Comparison of ENCODE assay signal across 1 cellular context in the genomic region with DNA sequence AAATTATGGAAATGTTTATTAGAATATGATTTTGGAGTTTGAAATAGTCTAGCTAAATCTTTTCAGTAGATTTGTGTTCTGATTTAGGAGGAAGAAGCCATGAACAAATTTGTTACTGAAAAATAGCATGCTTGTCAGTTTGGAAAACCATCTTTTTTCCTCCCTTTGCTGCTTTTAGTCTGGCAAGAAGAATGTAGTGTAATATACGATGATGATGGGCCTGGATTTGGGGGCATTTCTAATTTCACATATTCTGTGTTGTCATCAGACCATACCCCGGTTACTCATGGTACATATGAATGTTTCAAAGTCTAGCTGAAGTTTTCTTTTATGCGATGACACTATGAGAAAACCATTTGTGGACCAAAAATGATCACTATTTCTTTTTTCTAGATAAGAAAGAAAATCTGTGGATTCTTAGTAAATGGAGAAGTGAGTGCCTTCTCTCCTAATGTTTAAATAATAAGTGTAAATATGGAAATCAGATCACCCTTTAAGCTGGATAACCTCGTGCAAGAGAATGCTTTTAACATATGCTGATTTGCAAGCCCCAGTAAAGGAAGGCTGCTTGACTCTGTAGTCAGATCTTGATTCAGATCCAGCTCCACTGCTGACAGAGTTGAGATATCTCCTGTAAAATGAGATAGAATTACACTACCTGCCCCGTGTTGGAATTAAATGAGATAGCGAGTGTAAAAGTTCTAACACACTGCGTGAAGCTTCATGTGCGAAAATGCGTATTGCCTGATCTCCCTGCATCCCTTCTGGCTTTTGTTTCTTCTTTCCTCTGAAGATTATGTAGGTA.
TF ChIP-seq lines count a peak whose summit lies in the region.

No MANE protein-coding gene starts in this region.

TF ChIP-seq in GM23338, 12 proteins besides CTCF, POLR2A, EP300 and RAD21:
- TF ChIP-seq, protein P1, sequence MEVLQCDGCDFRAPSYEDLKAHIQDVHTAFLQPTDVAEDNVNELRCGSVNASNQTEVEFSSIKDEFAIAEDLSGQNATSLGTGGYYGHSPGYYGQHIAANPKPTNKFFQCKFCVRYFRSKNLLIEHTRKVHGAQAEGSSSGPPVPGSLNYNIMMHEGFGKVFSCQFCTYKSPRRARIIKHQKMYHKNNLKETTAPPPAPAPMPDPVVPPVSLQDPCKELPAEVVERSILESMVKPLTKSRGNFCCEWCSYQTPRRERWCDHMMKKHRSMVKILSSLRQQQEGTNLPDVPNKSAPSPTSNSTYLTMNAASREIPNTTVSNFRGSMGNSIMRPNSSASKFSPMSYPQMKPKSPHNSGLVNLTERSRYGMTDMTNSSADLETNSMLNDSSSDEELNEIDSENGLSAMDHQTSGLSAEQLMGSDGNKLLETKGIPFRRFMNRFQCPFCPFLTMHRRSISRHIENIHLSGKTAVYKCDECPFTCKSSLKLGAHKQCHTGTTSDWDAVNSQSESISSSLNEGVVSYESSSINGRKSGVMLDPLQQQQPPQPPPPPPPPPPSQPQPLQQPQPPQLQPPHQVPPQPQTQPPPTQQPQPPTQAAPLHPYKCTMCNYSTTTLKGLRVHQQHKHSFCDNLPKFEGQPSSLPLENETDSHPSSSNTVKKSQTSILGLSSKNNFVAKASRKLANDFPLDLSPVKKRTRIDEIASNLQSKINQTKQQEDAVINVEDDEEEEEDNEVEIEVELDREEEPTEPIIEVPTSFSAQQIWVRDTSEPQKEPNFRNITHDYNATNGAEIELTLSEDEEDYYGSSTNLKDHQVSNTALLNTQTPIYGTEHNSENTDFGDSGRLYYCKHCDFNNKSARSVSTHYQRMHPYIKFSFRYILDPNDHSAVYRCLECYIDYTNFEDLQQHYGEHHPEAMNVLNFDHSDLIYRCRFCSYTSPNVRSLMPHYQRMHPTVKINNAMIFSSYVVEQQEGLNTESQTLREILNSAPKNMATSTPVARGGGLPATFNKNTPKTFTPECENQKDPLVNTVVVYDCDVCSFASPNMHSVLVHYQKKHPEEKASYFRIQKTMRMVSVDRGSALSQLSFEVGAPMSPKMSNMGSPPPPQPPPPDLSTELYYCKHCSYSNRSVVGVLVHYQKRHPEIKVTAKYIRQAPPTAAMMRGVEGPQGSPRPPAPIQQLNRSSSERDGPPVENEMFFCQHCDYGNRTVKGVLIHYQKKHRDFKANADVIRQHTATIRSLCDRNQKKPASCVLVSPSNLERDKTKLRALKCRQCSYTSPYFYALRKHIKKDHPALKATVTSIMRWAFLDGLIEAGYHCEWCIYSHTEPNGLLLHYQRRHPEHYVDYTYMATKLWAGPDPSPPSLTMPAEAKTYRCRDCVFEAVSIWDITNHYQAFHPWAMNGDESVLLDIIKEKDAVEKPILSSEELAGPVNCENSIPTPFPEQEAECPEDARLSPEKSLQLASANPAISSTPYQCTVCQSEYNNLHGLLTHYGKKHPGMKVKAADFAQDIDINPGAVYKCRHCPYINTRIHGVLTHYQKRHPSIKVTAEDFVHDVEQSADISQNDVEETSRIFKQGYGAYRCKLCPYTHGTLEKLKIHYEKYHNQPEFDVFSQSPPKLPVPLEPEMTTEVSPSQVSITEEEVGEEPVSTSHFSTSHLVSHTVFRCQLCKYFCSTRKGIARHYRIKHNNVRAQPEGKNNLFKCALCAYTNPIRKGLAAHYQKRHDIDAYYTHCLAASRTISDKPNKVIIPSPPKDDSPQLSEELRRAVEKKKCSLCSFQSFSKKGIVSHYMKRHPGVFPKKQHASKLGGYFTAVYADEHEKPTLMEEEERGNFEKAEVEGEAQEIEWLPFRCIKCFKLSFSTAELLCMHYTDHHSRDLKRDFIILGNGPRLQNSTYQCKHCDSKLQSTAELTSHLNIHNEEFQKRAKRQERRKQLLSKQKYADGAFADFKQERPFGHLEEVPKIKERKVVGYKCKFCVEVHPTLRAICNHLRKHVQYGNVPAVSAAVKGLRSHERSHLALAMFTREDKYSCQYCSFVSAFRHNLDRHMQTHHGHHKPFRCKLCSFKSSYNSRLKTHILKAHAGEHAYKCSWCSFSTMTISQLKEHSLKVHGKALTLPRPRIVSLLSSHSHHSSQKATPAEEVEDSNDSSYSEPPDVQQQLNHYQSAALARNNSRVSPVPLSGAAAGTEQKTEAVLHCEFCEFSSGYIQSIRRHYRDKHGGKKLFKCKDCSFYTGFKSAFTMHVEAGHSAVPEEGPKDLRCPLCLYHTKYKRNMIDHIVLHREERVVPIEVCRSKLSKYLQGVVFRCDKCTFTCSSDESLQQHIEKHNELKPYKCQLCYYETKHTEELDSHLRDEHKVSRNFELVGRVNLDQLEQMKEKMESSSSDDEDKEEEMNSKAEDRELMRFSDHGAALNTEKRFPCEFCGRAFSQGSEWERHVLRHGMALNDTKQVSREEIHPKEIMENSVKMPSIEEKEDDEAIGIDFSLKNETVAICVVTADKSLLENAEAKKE (CRISPR knock-in tag; IDR thresholded peaks at IDR 0.05) = no peak
- no peak for TF ChIP-seq EZH2 (IDR thresholded peaks at IDR 0.05; ENCODE audit: low read depth, unreplicated experiment)
- TF ChIP-seq STAT1 (IDR thresholded peaks at IDR 0.05; ENCODE audit: unreplicated experiment) = no peak
- TF ChIP-seq ZNF331 (CRISPR knock-in tag; IDR thresholded peaks at IDR 0.05; ENCODE audit: low read depth) = no peak
- TF ChIP-seq CREB1 (CRISPR knock-in tag; IDR thresholded peaks at IDR 0.05; ENCODE audit: low read depth) = no peak
- TF ChIP-seq ZNF114 (CRISPR knock-in tag; IDR thresholded peaks at IDR 0.05) = no peak
- TF ChIP-seq, protein P2, sequence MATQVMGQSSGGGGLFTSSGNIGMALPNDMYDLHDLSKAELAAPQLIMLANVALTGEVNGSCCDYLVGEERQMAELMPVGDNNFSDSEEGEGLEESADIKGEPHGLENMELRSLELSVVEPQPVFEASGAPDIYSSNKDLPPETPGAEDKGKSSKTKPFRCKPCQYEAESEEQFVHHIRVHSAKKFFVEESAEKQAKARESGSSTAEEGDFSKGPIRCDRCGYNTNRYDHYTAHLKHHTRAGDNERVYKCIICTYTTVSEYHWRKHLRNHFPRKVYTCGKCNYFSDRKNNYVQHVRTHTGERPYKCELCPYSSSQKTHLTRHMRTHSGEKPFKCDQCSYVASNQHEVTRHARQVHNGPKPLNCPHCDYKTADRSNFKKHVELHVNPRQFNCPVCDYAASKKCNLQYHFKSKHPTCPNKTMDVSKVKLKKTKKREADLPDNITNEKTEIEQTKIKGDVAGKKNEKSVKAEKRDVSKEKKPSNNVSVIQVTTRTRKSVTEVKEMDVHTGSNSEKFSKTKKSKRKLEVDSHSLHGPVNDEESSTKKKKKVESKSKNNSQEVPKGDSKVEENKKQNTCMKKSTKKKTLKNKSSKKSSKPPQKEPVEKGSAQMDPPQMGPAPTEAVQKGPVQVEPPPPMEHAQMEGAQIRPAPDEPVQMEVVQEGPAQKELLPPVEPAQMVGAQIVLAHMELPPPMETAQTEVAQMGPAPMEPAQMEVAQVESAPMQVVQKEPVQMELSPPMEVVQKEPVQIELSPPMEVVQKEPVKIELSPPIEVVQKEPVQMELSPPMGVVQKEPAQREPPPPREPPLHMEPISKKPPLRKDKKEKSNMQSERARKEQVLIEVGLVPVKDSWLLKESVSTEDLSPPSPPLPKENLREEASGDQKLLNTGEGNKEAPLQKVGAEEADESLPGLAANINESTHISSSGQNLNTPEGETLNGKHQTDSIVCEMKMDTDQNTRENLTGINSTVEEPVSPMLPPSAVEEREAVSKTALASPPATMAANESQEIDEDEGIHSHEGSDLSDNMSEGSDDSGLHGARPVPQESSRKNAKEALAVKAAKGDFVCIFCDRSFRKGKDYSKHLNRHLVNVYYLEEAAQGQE (IDR thresholded peaks at IDR 0.05; ENCODE audit: unreplicated experiment) = no peak
- TF ChIP-seq, protein P3, sequence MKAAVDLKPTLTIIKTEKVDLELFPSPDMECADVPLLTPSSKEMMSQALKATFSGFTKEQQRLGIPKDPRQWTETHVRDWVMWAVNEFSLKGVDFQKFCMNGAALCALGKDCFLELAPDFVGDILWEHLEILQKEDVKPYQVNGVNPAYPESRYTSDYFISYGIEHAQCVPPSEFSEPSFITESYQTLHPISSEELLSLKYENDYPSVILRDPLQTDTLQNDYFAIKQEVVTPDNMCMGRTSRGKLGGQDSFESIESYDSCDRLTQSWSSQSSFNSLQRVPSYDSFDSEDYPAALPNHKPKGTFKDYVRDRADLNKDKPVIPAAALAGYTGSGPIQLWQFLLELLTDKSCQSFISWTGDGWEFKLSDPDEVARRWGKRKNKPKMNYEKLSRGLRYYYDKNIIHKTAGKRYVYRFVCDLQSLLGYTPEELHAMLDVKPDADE (IDR thresholded peaks at IDR 0.05) = no peak
- TF ChIP-seq NANOG (IDR thresholded peaks at IDR 0.05; ENCODE audit: borderline replicate concordance) = no peak
- no peak for TF ChIP-seq POLR2AphosphoS5 (IDR thresholded peaks at IDR 0.05; ENCODE audit: low read depth)
- no peak for TF ChIP-seq EZH2phosphoT487 (IDR thresholded peaks at IDR 0.05; ENCODE audit: unreplicated experiment)
- no peak for TF ChIP-seq JUNB (IDR thresholded peaks at IDR 0.05; ENCODE audit: unreplicated experiment)
